Comparison of ENCODE assay signal across 8 cellular contexts in the genomic region with DNA sequence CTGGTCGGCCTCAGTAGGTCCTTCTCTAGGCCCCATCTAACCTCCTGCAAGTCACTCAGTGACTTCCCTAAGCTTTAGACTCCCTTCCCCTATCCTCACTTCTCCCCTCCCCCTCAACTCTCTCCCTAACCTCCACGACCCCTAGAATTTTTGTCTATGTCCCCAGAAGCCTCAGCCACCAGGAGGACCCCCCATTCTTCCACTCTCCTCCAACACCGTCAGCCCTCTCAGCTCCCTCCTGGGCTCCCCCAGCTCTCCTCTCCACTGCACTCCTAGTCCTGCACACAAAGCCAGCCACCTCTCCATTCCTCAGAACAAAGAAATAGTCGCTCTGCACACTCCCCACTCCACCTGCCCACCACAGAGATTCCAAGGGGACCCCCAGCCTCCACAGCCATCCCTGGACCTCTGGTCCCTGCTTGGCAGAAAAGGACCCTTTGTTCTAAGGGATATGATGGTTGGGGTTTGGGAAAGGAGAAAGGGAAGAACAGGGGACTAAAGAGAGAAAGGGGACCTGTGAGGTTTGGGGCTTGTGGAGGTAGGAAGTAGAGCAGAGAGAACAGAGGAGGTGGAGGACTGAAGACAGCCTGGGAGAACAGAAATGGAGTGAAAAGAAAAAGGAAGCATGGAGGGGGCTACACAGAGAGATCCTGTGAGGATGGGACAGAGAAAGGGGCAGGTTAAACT. TPM values are rescaled to one million over a fixed set of nuclear protein-coding genes. Genes with fewer than 3 reads are reported as not detected.
DNase-seq lines count a peak whose midpoint lies in the region; ATAC-seq, FAIRE-seq and TF ChIP-seq lines count a peak whose summit lies in the region.

No MANE protein-coding gene starts in this region.

- H3K9me3 ChIP-seq in HepG2 (ENCODE audit: low read length) (no peaks in the 10 kb centered on the region), tibial nerve (no peaks in the 10 kb centered on the region)

- intact Hi-C loops in activated naive CD4-positive, alpha-beta T cell treated with anti-CD3 and anti-CD28 coated beads for 36 hours (cut with micrococcal nuclease) = loop anchor here (2.0 to 10.0 kb wide), 3 partner anchors 117 to 701 kb away; a partner anchor contains a TSS
- intact Hi-C loops in HepG2 (cut with micrococcal nuclease; ENCODE audit: unreplicated experiment) = loop anchor here (5.0 kb wide), 1 partner anchor 33 kb away; a partner anchor contains a TSS

- H3K4me1 ChIP-seq in HepG2 (ENCODE audit: insufficient read depth, low read length) (peaks cover 83% of the 10 kb centered on the region), tibial nerve (peaks cover 0 to 89% (median 71%) of the 10 kb centered on the region in 4 donors)

- peak overlapping the region; percentile 92 for H3K4me2 ChIP-seq in HepG2 (ENCODE audit: low read depth, low read length)

- TF ChIP-seq CTCF in HepG2 (CRISPR knock-in tag; IDR thresholded peaks at IDR 0.05) (no peak), tibial nerve (IDR thresholded peaks at IDR 0.05) (no peak)

- whole genome bisulfite sequencing in HepG2 (ENCODE audit: low lambda C conversion rate) = 56% methylated on average over 4 of the region's 4 CpGs
- WGBS in tibial nerve, 2 donors = 14 to 16% methylated on average over 4 of the region's 4 CpGs

- TF ChIP-seq POLR2A in HepG2 (IDR thresholded peaks at IDR 0.05; ENCODE audit: insufficient read depth in 1 of 2, low read depth in 2 of 2, low read length in 2 of 2) = no peak
- TF ChIP-seq POLR2A in tibial nerve (IDR thresholded peaks at IDR 0.05) = no peak

- TF ChIP-seq EP300 in HepG2 (IDR thresholded peaks at IDR 0.05; ENCODE audit: low read depth in 2 of 2, low read length in 2 of 2) (no peak), HepG2 (CRISPR knock-in tag; IDR thresholded peaks at IDR 0.05; ENCODE audit: borderline replicate concordance) (no peak), tibial nerve (IDR thresholded peaks at IDR 0.05) (no peak)

- in situ Hi-C loops in HepG2 (cut with HindIII; ENCODE audit: extremely low pct_ligation_motif_present, low pct_unique_long_range_greater_than_20kb) = no loop called here

- H3K4me3 ChIP-seq in HepG2 (replicated peaks in 1 of 3; ENCODE audit: insufficient read depth in 1 of 3, low read depth in 2 of 3, low read length in 3 of 3) = peak overlapping the region; percentile 85 to 92 (median 90); a peak in 5 of 6 replicates
- peak overlapping the region in 3 of 4 donors; percentile 70 to 80 (median 80) for H3K4me3 ChIP-seq in tibial nerve

- peaks cover 59% of the 10 kb centered on the region for H3K79me2 ChIP-seq in HepG2 (ENCODE audit: insufficient read depth, low read length)

- ATAC-seq in HepG2 (no peak), HG03175 (IDR thresholded peaks at IDR 0.05; ENCODE audit: unreplicated experiment) (no peak)

- peak overlapping the region; percentile 99 for H3K27ac Mint-ChIP-seq in activated naive CD4-positive, alpha-beta T cell treated with anti-CD3 and anti-CD28 coated beads for 36 hours
- peak overlapping the region; percentile 95 for H3K27ac Mint-ChIP-seq in activated naive CD8-positive, alpha-beta T cell

- H3K4me1 Mint-ChIP-seq in activated naive CD4-positive, alpha-beta T cell treated with anti-CD3 and anti-CD28 coated beads for 36 hours (ENCODE audit: low read depth) = peaks cover 64% of the 10 kb centered on the region
- peaks cover 70% of the 10 kb centered on the region for H3K4me1 Mint-ChIP-seq in activated naive CD8-positive, alpha-beta T cell (ENCODE audit: low read depth)

- TF ChIP-seq RAD21 in HepG2 (CRISPR knock-in tag; IDR thresholded peaks at IDR 0.05) = no peak

- CTCF ChIA-PET in activated naive CD4-positive, alpha-beta T cell treated with anti-CD3 and anti-CD28 coated beads for 36 hours (lab: Charles Lee) = interaction anchor here (0.9 to 10.0 kb wide), 4 partner anchors 14 to 37 kb away, joined by 3 to 135 read pairs (median 5); a partner anchor contains a TSS
- CTCF ChIA-PET in HepG2 (lab: Yijun Ruan, JAX; ENCODE audit: low intra/inter-chr PET ratio, low total read pairs) = no interaction called here

- H3K4me3 Mint-ChIP-seq in activated naive CD4-positive, alpha-beta T cell treated with anti-CD3 and anti-CD28 coated beads for 36 hours = peak overlapping the region; percentile 98
- H3K4me3 Mint-ChIP-seq in activated naive CD8-positive, alpha-beta T cell = peak overlapping the region; percentile 90

- H3K36me3 ChIP-seq in HepG2 (replicated peaks in 1 of 2; ENCODE audit: control insufficient read depth in 1 of 2, insufficient read depth in 2 of 2, low read length in 2 of 2) (peaks cover 0 to 3% of the 10 kb centered on the region in 2 experiments; a peak in 2 of 5 replicates), tibial nerve (no peaks in the 10 kb centered on the region)

- H3K27ac ChIP-seq in HepG2 (ENCODE audit: extremely low read length, insufficient read depth, low read length) (no peak overlapping the region), tibial nerve (peak overlapping the region; percentile 90 to 97 (median 94))

- no peak for FAIRE-seq in HepG2 (lab: Jason Lieb, UNC)

- BruUV-seq in HepG2 (replicated peaks; lab: Mats Ljungman, UMichigan) = no TSS peak

- H3K27me3 ChIP-seq in HepG2 (ENCODE audit: control insufficient read depth in 1 of 2, insufficient read depth in 2 of 2, low read length in 2 of 2) = no peaks in the 10 kb centered on the region; a peak in 1 of 5 replicates
- H3K27me3 ChIP-seq in tibial nerve = no peaks in the 10 kb centered on the region

- H3K9ac ChIP-seq in HepG2 (ENCODE audit: insufficient read depth, low read depth, low read length) = peak overlapping the region; percentile 83; the same call in 1 of the 2 replicates

- no peak overlapping the region for H2AFZ ChIP-seq in HepG2 (ENCODE audit: low read length)

- POLR2A ChIA-PET in HepG2 (lab: Yijun Ruan, JAX) = interaction anchor here (1.0 to 13.5 kb wide), 6 partner anchors 8 to 155 kb away, joined by 3 to 390 read pairs (median 18); a partner anchor contains a TSS

- H3K27me3 Mint-ChIP-seq in activated naive CD4-positive, alpha-beta T cell treated with anti-CD3 and anti-CD28 coated beads for 36 hours (ENCODE audit: low read depth) = no peaks in the 10 kb centered on the region
- no peaks in the 10 kb centered on the region for H3K27me3 Mint-ChIP-seq in activated naive CD8-positive, alpha-beta T cell

- DNase-seq in activated naive CD4-positive, alpha-beta T cell treated with anti-CD3 and anti-CD28 coated beads for 36 hours = no peak
- no peak for DNase-seq in activated naive CD4-positive, alpha-beta T cell (lab: John Stamatoyannopoulos, UW)
- no peak for DNase-seq in HepG2 (ENCODE audit: low spot score)
- no peak for DNase-seq in tibial nerve (ENCODE audit: low spot score in 2 of 2)
- DNase-seq in COR-L47 (lab: John Stamatoyannopoulos, UW) = no peak
- no peak for DNase-seq in NK-92 (lab: John Stamatoyannopoulos, UW; ENCODE audit: unreplicated experiment)

- H3K9me3 Mint-ChIP-seq in activated naive CD4-positive, alpha-beta T cell treated with anti-CD3 and anti-CD28 coated beads for 36 hours = no peaks in the 10 kb centered on the region
- H3K9me3 Mint-ChIP-seq in activated naive CD8-positive, alpha-beta T cell (ENCODE audit: low read depth) = no peaks in the 10 kb centered on the region

- peaks cover 38% of the 10 kb centered on the region for H3K36me3 Mint-ChIP-seq in activated naive CD4-positive, alpha-beta T cell treated with anti-CD3 and anti-CD28 coated beads for 36 hours (ENCODE audit: low read depth)
- H3K36me3 Mint-ChIP-seq in activated naive CD8-positive, alpha-beta T cell = no peaks in the 10 kb centered on the region

- 0 out of 2 replicates have a peak, but pooled peaks cover 2% of the 10 kb centered on the region for H4K20me1 ChIP-seq in HepG2 (ENCODE audit: insufficient read depth, low read length)

RNA-seq across cellular contexts. Expression of a gene that starts 2.8 kb away (rescaled TPM):
- 100 to 1,000 TPM; 154 to 159 TPM for total RNA-seq in activated naive CD4-positive, alpha-beta T cell treated with anti-CD3 and anti-CD28 coated beads for 36 hours
- total RNA-seq in HepG2 (2016; rRNA removed; fragmentation: Illumina TruSeq; extraction: Trizol) (15.0 and 16.1 TPM in 2 replicates), tibial nerve (100 to 1,000 TPM; 105 to 195 (median 153) TPM)
- 7.7 and 8.4 TPM in 2 replicates for total RNA-seq in HepG2 (2016; cell fraction: cytosol; rRNA removed; fragmentation: Illumina TruSeq; extraction: Trizol; ENCODE audit: low read depth)
- total RNA-seq in HepG2 (2016; cell fraction: insoluble cytoplasmic fraction; rRNA removed; fragmentation: Illumina TruSeq; extraction: Trizol) = 12.9 and 18.6 TPM in 2 replicates
- total RNA-seq in HepG2 (2016; cell fraction: membrane; rRNA removed; fragmentation: Illumina TruSeq; extraction: Trizol) = 10.3 and 11.1 TPM in 2 replicates
- total RNA-seq in HepG2 (2016; cell fraction: nucleus; rRNA removed; fragmentation: Illumina TruSeq; extraction: Trizol) = 13.2 and 15.5 TPM in 2 replicates
- 32.1 and 33.1 TPM in 2 replicates for polyA plus RNA-seq in HepG2 (2011; rRNA removed)
- polyA plus RNA-seq in HepG2 (2011; cell fraction: cytosol; rRNA removed) = 15.2 and 17.5 TPM in 2 replicates
- polyA plus RNA-seq in HepG2 (2011; cell fraction: nucleus; rRNA removed) = 104 and 108 TPM in 2 replicates
- polyA plus RNA-seq in HepG2 (2012) = 28.0 and 37.8 TPM in 2 replicates
- 1.9 and 2.0 TPM in 2 replicates for polyA plus RNA-seq in HepG2 (2016; cell fraction: cytosol; fragmentation: Illumina TruSeq; extraction: Trizol; ENCODE audit: low read depth)
- 13.1 and 13.4 TPM in 2 replicates for polyA plus RNA-seq in HepG2 (2016; cell fraction: insoluble cytoplasmic fraction; fragmentation: Illumina TruSeq; extraction: Trizol; ENCODE audit: low read depth)
- polyA plus RNA-seq in HepG2 (2016; cell fraction: membrane; fragmentation: Illumina TruSeq; extraction: Trizol; ENCODE audit: low read depth) = 3.6 and 3.8 TPM in 2 replicates
- 34.1 and 35.2 TPM in 2 replicates for polyA plus RNA-seq in HepG2 (2016; cell fraction: nucleus; fragmentation: Illumina TruSeq; extraction: Trizol; ENCODE audit: insufficient read depth, low read depth)
- polyA minus RNA-seq in HepG2 (2011; rRNA and poly(A)+ RNA removed; ENCODE audit: low replicate concordance) = 54.1 and 96.8 TPM in 2 replicates
- 17.6 and 19.9 TPM in 2 replicates for polyA minus RNA-seq in HepG2 (2011; cell fraction: cytosol; rRNA and poly(A)+ RNA removed)
- polyA minus RNA-seq in HepG2 (2011; cell fraction: nucleus; rRNA and poly(A)+ RNA removed) = 50.0 and 65.8 TPM in 2 replicates

RNA-seq across cellular contexts. Expression of a gene that starts 34.1 kb away (rescaled TPM):
- total RNA-seq in activated naive CD4-positive, alpha-beta T cell treated with anti-CD3 and anti-CD28 coated beads for 36 hours = under 1 TPM in 1 of 2 experiments, not detected in 1; 0.29 TPM
- total RNA-seq in HepG2 (2016; rRNA removed; fragmentation: Illumina TruSeq; extraction: Trizol) (0.38 TPM in 1 of 2 replicates, not detected in the other), tibial nerve (not detected)
- total RNA-seq in HepG2 (2016; cell fraction: cytosol; rRNA removed; fragmentation: Illumina TruSeq; extraction: Trizol; ENCODE audit: low read depth) = not detected in 2 replicates
- total RNA-seq in HepG2 (2016; cell fraction: insoluble cytoplasmic fraction; rRNA removed; fragmentation: Illumina TruSeq; extraction: Trizol) = 0.25 and 0.28 TPM in 2 replicates
- total RNA-seq in HepG2 (2016; cell fraction: membrane; rRNA removed; fragmentation: Illumina TruSeq; extraction: Trizol) = not detected in 2 replicates
- total RNA-seq in HepG2 (2016; cell fraction: nucleus; rRNA removed; fragmentation: Illumina TruSeq; extraction: Trizol) = 0.31 TPM in 1 of 2 replicates, not detected in the other
- polyA plus RNA-seq in HepG2 (2011; rRNA removed) = 1.4 and 1.9 TPM in 2 replicates
- polyA plus RNA-seq in HepG2 (2011; cell fraction: cytosol; rRNA removed) = 1.3 and 2.1 TPM in 2 replicates
- 0.42 and 0.48 TPM in 2 replicates for polyA plus RNA-seq in HepG2 (2011; cell fraction: nucleus; rRNA removed)
- polyA plus RNA-seq in HepG2 (2012) = 0.48 and 0.72 TPM in 2 replicates
- polyA plus RNA-seq in HepG2 (2016; cell fraction: cytosol; fragmentation: Illumina TruSeq; extraction: Trizol; ENCODE audit: low read depth) = 0.08 TPM in 1 of 2 replicates, not detected in the other
- not detected in 2 replicates for polyA plus RNA-seq in HepG2 (2016; cell fraction: insoluble cytoplasmic fraction; fragmentation: Illumina TruSeq; extraction: Trizol; ENCODE audit: low read depth)
- polyA plus RNA-seq in HepG2 (2016; cell fraction: membrane; fragmentation: Illumina TruSeq; extraction: Trizol; ENCODE audit: low read depth) = not detected in 2 replicates
- polyA plus RNA-seq in HepG2 (2016; cell fraction: nucleus; fragmentation: Illumina TruSeq; extraction: Trizol; ENCODE audit: insufficient read depth, low read depth) = 0.64 and 0.79 TPM in 2 replicates
- 1.4 and 2.7 TPM in 2 replicates for polyA minus RNA-seq in HepG2 (2011; rRNA and poly(A)+ RNA removed; ENCODE audit: low replicate concordance)
- 0.49 TPM in 1 of 2 replicates, not detected in the other for polyA minus RNA-seq in HepG2 (2011; cell fraction: cytosol; rRNA and poly(A)+ RNA removed)
- 0.39 and 1.1 TPM in 2 replicates for polyA minus RNA-seq in HepG2 (2011; cell fraction: nucleus; rRNA and poly(A)+ RNA removed)

RNA-seq across cellular contexts. Expression of a gene that starts 41.3 kb away (rescaled TPM):
- 10 to 100 TPM; 82.3 to 87.2 TPM for total RNA-seq in activated naive CD4-positive, alpha-beta T cell treated with anti-CD3 and anti-CD28 coated beads for 36 hours
- 15.9 and 33.5 TPM in 2 replicates for total RNA-seq in HepG2 (2016; rRNA removed; fragmentation: Illumina TruSeq; extraction: Trizol)
- 17.8 and 22.2 TPM in 2 replicates for total RNA-seq in HepG2 (2016; cell fraction: cytosol; rRNA removed; fragmentation: Illumina TruSeq; extraction: Trizol; ENCODE audit: low read depth)
- 17.1 and 30.7 TPM in 2 replicates for total RNA-seq in HepG2 (2016; cell fraction: insoluble cytoplasmic fraction; rRNA removed; fragmentation: Illumina TruSeq; extraction: Trizol)
- 16.0 and 18.2 TPM in 2 replicates for total RNA-seq in HepG2 (2016; cell fraction: membrane; rRNA removed; fragmentation: Illumina TruSeq; extraction: Trizol)
- 51.8 and 57.5 TPM in 2 replicates for total RNA-seq in HepG2 (2016; cell fraction: nucleus; rRNA removed; fragmentation: Illumina TruSeq; extraction: Trizol)
- polyA plus RNA-seq in HepG2 (2011; rRNA removed) = 74.5 and 92.0 TPM in 2 replicates
- polyA plus RNA-seq in HepG2 (2011; cell fraction: cytosol; rRNA removed) = 35.4 and 38.7 TPM in 2 replicates
- polyA plus RNA-seq in HepG2 (2011; cell fraction: nucleus; rRNA removed) = 126 and 134 TPM in 2 replicates
- 37.2 and 38.4 TPM in 2 replicates for polyA plus RNA-seq in HepG2 (2012)
- 2.1 and 2.5 TPM in 2 replicates for polyA plus RNA-seq in HepG2 (2016; cell fraction: cytosol; fragmentation: Illumina TruSeq; extraction: Trizol; ENCODE audit: low read depth)
- polyA plus RNA-seq in HepG2 (2016; cell fraction: insoluble cytoplasmic fraction; fragmentation: Illumina TruSeq; extraction: Trizol; ENCODE audit: low read depth) = 14.7 and 16.3 TPM in 2 replicates
- polyA plus RNA-seq in HepG2 (2016; cell fraction: membrane; fragmentation: Illumina TruSeq; extraction: Trizol; ENCODE audit: low read depth) = 4.2 and 4.7 TPM in 2 replicates
- 113 and 121 TPM in 2 replicates for polyA plus RNA-seq in HepG2 (2016; cell fraction: nucleus; fragmentation: Illumina TruSeq; extraction: Trizol; ENCODE audit: insufficient read depth, low read depth)
- polyA minus RNA-seq in HepG2 (2011; rRNA and poly(A)+ RNA removed; ENCODE audit: low replicate concordance) = 83.9 and 155 TPM in 2 replicates
- 19.6 and 24.9 TPM in 2 replicates for polyA minus RNA-seq in HepG2 (2011; cell fraction: cytosol; rRNA and poly(A)+ RNA removed)
- 113 and 148 TPM in 2 replicates for polyA minus RNA-seq in HepG2 (2011; cell fraction: nucleus; rRNA and poly(A)+ RNA removed)
- total RNA-seq in tibial nerve = 10 to 100 TPM; 46.8 to 82.8 (median 67.7) TPM

RNA-seq across cellular contexts. Expression of a gene that starts 45.2 kb away (rescaled TPM):
- 100 to 1,000 TPM; 141 to 142 TPM for total RNA-seq in activated naive CD4-positive, alpha-beta T cell treated with anti-CD3 and anti-CD28 coated beads for 36 hours
- total RNA-seq in HepG2 (2016; rRNA removed; fragmentation: Illumina TruSeq; extraction: Trizol) (150 and 284 TPM in 2 replicates), tibial nerve (100 to 1,000 TPM; 172 to 236 (median 212) TPM)
- 92.7 and 103 TPM in 2 replicates for total RNA-seq in HepG2 (2016; cell fraction: cytosol; rRNA removed; fragmentation: Illumina TruSeq; extraction: Trizol; ENCODE audit: low read depth)
- total RNA-seq in HepG2 (2016; cell fraction: insoluble cytoplasmic fraction; rRNA removed; fragmentation: Illumina TruSeq; extraction: Trizol) = 138 and 293 TPM in 2 replicates
- total RNA-seq in HepG2 (2016; cell fraction: membrane; rRNA removed; fragmentation: Illumina TruSeq; extraction: Trizol) = 147 and 165 TPM in 2 replicates
- total RNA-seq in HepG2 (2016; cell fraction: nucleus; rRNA removed; fragmentation: Illumina TruSeq; extraction: Trizol) = 188 and 211 TPM in 2 replicates
- polyA plus RNA-seq in HepG2 (2011; rRNA removed) = 442 and 461 TPM in 2 replicates
- 664 and 870 TPM in 2 replicates for polyA plus RNA-seq in HepG2 (2011; cell fraction: cytosol; rRNA removed)
- polyA plus RNA-seq in HepG2 (2011; cell fraction: nucleus; rRNA removed) = 174 and 212 TPM in 2 replicates
- polyA plus RNA-seq in HepG2 (2012) = 199 and 208 TPM in 2 replicates
- 105 and 112 TPM in 2 replicates for polyA plus RNA-seq in HepG2 (2016; cell fraction: cytosol; fragmentation: Illumina TruSeq; extraction: Trizol; ENCODE audit: low read depth)
- polyA plus RNA-seq in HepG2 (2016; cell fraction: insoluble cytoplasmic fraction; fragmentation: Illumina TruSeq; extraction: Trizol; ENCODE audit: low read depth) = 153 and 154 TPM in 2 replicates
- 145 and 154 TPM in 2 replicates for polyA plus RNA-seq in HepG2 (2016; cell fraction: membrane; fragmentation: Illumina TruSeq; extraction: Trizol; ENCODE audit: low read depth)
- polyA plus RNA-seq in HepG2 (2016; cell fraction: nucleus; fragmentation: Illumina TruSeq; extraction: Trizol; ENCODE audit: insufficient read depth, low read depth) = 326 and 354 TPM in 2 replicates
- polyA minus RNA-seq in HepG2 (2011; rRNA and poly(A)+ RNA removed; ENCODE audit: low replicate concordance) = 359 and 489 TPM in 2 replicates
- polyA minus RNA-seq in HepG2 (2011; cell fraction: cytosol; rRNA and poly(A)+ RNA removed) = 105 and 115 TPM in 2 replicates
- polyA minus RNA-seq in HepG2 (2011; cell fraction: nucleus; rRNA and poly(A)+ RNA removed) = 44.5 and 56.7 TPM in 2 replicates
